Comparison of ENCODE assay signal across 1 cellular context in the genomic region with DNA sequence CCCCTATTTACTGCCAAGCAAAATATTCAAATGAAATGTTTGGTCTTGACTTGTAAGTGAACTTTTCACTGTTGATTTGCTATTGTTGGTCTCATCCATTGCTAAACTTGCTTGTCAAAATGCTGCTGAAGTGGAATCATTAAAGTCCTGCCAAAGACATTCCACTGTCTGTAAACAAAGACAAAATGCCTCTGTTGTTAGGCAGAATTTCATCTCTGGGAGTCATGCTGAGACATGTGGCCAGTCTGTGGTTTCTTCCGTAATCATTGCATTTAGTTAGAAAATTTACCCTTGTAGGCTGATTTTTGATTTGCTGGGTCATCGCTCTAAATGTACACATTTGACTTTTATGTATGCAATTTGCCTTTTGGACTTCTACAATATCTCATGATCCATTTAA.
TF ChIP-seq lines count a peak whose summit lies in the region.

No MANE protein-coding gene starts in this region.

TF ChIP-seq in SK-N-SH, 30 proteins besides CTCF, POLR2A, EP300 and RAD21 (continued from another document):
- TF ChIP-seq, protein P1, sequence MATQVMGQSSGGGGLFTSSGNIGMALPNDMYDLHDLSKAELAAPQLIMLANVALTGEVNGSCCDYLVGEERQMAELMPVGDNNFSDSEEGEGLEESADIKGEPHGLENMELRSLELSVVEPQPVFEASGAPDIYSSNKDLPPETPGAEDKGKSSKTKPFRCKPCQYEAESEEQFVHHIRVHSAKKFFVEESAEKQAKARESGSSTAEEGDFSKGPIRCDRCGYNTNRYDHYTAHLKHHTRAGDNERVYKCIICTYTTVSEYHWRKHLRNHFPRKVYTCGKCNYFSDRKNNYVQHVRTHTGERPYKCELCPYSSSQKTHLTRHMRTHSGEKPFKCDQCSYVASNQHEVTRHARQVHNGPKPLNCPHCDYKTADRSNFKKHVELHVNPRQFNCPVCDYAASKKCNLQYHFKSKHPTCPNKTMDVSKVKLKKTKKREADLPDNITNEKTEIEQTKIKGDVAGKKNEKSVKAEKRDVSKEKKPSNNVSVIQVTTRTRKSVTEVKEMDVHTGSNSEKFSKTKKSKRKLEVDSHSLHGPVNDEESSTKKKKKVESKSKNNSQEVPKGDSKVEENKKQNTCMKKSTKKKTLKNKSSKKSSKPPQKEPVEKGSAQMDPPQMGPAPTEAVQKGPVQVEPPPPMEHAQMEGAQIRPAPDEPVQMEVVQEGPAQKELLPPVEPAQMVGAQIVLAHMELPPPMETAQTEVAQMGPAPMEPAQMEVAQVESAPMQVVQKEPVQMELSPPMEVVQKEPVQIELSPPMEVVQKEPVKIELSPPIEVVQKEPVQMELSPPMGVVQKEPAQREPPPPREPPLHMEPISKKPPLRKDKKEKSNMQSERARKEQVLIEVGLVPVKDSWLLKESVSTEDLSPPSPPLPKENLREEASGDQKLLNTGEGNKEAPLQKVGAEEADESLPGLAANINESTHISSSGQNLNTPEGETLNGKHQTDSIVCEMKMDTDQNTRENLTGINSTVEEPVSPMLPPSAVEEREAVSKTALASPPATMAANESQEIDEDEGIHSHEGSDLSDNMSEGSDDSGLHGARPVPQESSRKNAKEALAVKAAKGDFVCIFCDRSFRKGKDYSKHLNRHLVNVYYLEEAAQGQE (IDR thresholded peaks at IDR 0.05; ENCODE audit: low read depth, low read length), result no peak
